ENCODE assay signal across 26 cellular contexts in the genomic region with DNA sequence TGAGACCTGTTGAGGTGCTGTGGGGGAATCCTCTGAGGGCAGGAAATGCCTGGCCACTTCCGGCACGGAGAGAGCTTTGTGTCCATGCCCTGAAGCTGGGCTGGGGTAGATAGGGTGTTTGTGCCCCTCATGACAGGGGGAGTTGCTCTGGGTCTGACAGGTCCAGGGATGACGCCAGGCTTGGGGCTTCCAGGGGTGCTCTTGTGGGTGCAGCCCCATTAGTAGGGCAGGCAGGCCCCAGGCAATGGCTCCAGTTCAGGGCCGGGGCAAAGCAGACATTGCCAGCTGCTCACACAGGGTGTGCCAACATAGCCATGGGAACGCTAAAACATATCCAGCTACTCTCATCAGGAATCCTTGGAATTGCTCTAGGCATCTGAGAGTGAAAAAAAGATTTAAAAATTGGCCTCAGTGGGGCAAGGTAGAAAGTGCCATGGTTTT. TPM values are rescaled to one million over a fixed set of nuclear protein-coding genes. Genes with fewer than 3 reads are reported as not detected.
A peak's percentile ranks its signal among the peaks of the same experiment; 100 is the strongest.
DNase-seq lines count a peak whose midpoint lies in the region; ATAC-seq and TF ChIP-seq lines count a peak whose summit lies in the region.
"Had no signal": no experiment of that assay in that cellular context is flagged by ENCODE, and none has a peak within 500 bp of the region (broad histone marks: within the 10 kb centered on the region; RNA-seq: fewer than 3 reads in every experiment).

No MANE protein-coding gene starts in this region.

- no peaks in the 10 kb centered on the region for H3K36me3 ChIP-seq in ascending aorta
- no peaks in the 10 kb centered on the region for H3K36me3 ChIP-seq in heart right ventricle
- no peaks in the 10 kb centered on the region for H3K36me3 ChIP-seq in osteoblast (ENCODE audit: insufficient read depth, low read length)
- H3K36me3 ChIP-seq: left lung, Peyer's patch, vagina had no signal

- peaks cover 0 to 14% of the 10 kb centered on the region in 2 donors for H3K4me1 ChIP-seq in ascending aorta
- peaks cover 0 to 23% (median 8%) of the 10 kb centered on the region in 9 donors for H3K4me1 ChIP-seq in heart right ventricle
- peaks cover 5% of the 10 kb centered on the region for H3K4me1 ChIP-seq in osteoblast (ENCODE audit: insufficient read depth, low read length)
- H3K4me1 ChIP-seq: left lung, Peyer's patch had no signal

- no peaks in the 10 kb centered on the region for H3K27me3 ChIP-seq in ascending aorta
- H3K27me3 ChIP-seq in heart right ventricle: no peaks in the 10 kb centered on the region
- no peaks in the 10 kb centered on the region for H3K27me3 ChIP-seq in osteoblast (ENCODE audit: insufficient read depth, low read length)
- H3K27me3 ChIP-seq: left lung, Peyer's patch, vagina had no signal

- intact Hi-C loops in ascending aorta (cut with DNase I): loop anchor here (10.0 kb wide), 1 partner anchor 322 kb away; no protein-coding TSS in a partner anchor
- intact Hi-C loops in heart right ventricle (cut with DNase I): no loop called here

- H3K9me3 ChIP-seq in ascending aorta: no peaks in the 10 kb centered on the region
- no peaks in the 10 kb centered on the region for H3K9me3 ChIP-seq in heart right ventricle
- H3K9me3 ChIP-seq in osteoblast (ENCODE audit: low read depth, low read length): no peaks in the 10 kb centered on the region
- H3K9me3 ChIP-seq: left lung, Peyer's patch, SK-N-SH, vagina had no signal

- H3K4me3 ChIP-seq in AG10803 (ENCODE audit: low read length) (no peak overlapping the region), ascending aorta (no peak overlapping the region), heart right ventricle (no peak overlapping the region), osteoblast (ENCODE audit: insufficient read depth, low read length) (no peak overlapping the region)
- H3K4me3 ChIP-seq: left lung, Peyer's patch, vagina had no signal

- no peak overlapping the region for H2AFZ ChIP-seq in osteoblast (ENCODE audit: low read length)

- WGBS in heart right ventricle, 2 donors: 81 to 82% methylated on average over 5 of the region's 5 CpGs

- H3K27ac ChIP-seq in ascending aorta: peak overlapping the region; percentile 37 to 55
- no peak overlapping the region for H3K27ac ChIP-seq in heart right ventricle
- H3K27ac ChIP-seq in osteoblast (ENCODE audit: low read depth, low read length): no peak overlapping the region
- H3K27ac ChIP-seq: left lung, Peyer's patch, vagina had no signal

- no peaks in the 10 kb centered on the region for H3K36me3 Mint-ChIP-seq in type B pancreatic cell
- H3K36me3 Mint-ChIP-seq: CD4-positive, CD25-positive, alpha-beta regulatory T cell had no signal

- H3K27me3 Mint-ChIP-seq in type B pancreatic cell: peaks cover 31% of the 10 kb centered on the region
- H3K27me3 Mint-ChIP-seq: activated CD8-positive, alpha-beta T cell treated with anti-CD3 and anti-CD28 coated beads for 36 hours; CD4-positive, CD25-positive, alpha-beta regulatory T cell had no signal

- no peak overlapping the region for H3K4me2 ChIP-seq in osteoblast (ENCODE audit: insufficient read depth, low read length)
- H3K4me2 ChIP-seq: SK-N-SH had no signal

- no peak overlapping the region for H3K27ac Mint-ChIP-seq in type B pancreatic cell
- H3K27ac Mint-ChIP-seq: activated CD8-positive, alpha-beta T cell treated with anti-CD3 and anti-CD28 coated beads for 36 hours; activated naive CD4-positive, alpha-beta T cell treated with anti-CD3 and anti-CD28 coated beads for 36 hours; CD4-positive, CD25-positive, alpha-beta regulatory T cell; H9; T-helper 2 cell treated with Interferon-gamma antibody and Interleukin-4, amounts not matched to agents 5 μg/mL and 100 μg/mL, for 36 hours had no signal

- TF ChIP-seq CTCF in AG10803 (conservative IDR thresholded peaks at IDR 0.05; ENCODE audit: low read length) (no peak), ascending aorta (IDR thresholded peaks at IDR 0.05) (no peak), heart right ventricle (IDR thresholded peaks at IDR 0.05) (no peak), osteoblast (IDR thresholded peaks at IDR 0.05; ENCODE audit: extremely low read depth, low read depth, low read length) (no peak), type B pancreatic cell (conservative IDR thresholded peaks at IDR 0.05) (no peak)

- no peak overlapping the region for H3K4me3 Mint-ChIP-seq in type B pancreatic cell
- H3K4me3 Mint-ChIP-seq: activated CD8-positive, alpha-beta T cell treated with anti-CD3 and anti-CD28 coated beads for 36 hours; activated naive CD4-positive, alpha-beta T cell treated with anti-CD3 and anti-CD28 coated beads for 36 hours; activated T-cell treated with anti-CD3 and anti-CD28 coated beads, Interleukin-2, amount 50 U/mL, for 4 hours; CD4-positive, CD25-positive, alpha-beta regulatory T cell; H9; T-helper 2 cell treated with Interferon-gamma antibody and Interleukin-4, amounts not matched to agents 5 μg/mL and 100 μg/mL, for 36 hours had no signal

- H3K79me2 ChIP-seq in osteoblast (ENCODE audit: insufficient read depth, low read length): no peaks in the 10 kb centered on the region

- H4K20me1 ChIP-seq in osteoblast (ENCODE audit: insufficient read depth, low read length): no peaks in the 10 kb centered on the region

- DNase-seq in AG10803 (ENCODE audit: low read depth): peak; percentile 52
- peak in 1 of 2 donors; percentile 64 for DNase-seq in ascending aorta (ENCODE audit: low spot score in 2 of 2)
- peak in 1 of 2 donors; percentile 26 for DNase-seq in heart right ventricle
- peak; percentile 66 for DNase-seq in osteoblast (ENCODE audit: insufficient read length, low spot score, missing footprints)
- DNase-seq in type B pancreatic cell (ENCODE audit: extremely low spot score, unreplicated experiment): no peak
- no peak for DNase-seq in RKO (ENCODE audit: low spot score)
- DNase-seq: activated CD4-positive, CD25-positive, alpha-beta regulatory T cell; activated CD8-positive, alpha-beta T cell treated with anti-CD3 and anti-CD28 coated beads for 36 hours; activated naive CD4-positive, alpha-beta T cell treated with anti-CD3 and anti-CD28 coated beads for 36 hours; activated T-cell treated with anti-CD3 and anti-CD28 coated beads, Interleukin-2, amount 50 U/mL, for 4 hours; CD4-positive, CD25-positive, alpha-beta regulatory T cell; DMS53; effector CD4-positive, alpha-beta T cell; H9; KG1; NCI-H187; NCI-H226; retina had no signal

- ATAC-seq in heart right ventricle (peak; percentile 59 to 92 (median 78)), GM19397 (IDR thresholded peaks at IDR 0.05; ENCODE audit: unreplicated experiment) (no peak), GM19452 (IDR thresholded peaks at IDR 0.05; ENCODE audit: unreplicated experiment) (no peak)
- ATAC-seq: activated CD8-positive, alpha-beta T cell treated with anti-CD3 and anti-CD28 coated beads for 36 hours; activated T-cell treated with anti-CD3 and anti-CD28 coated beads, Interleukin-2, amount 50 U/mL, for 4 hours; left lung had no signal

- H3K4me1 Mint-ChIP-seq in type B pancreatic cell (ENCODE audit: unreplicated experiment): no peaks in the 10 kb centered on the region
- H3K4me1 Mint-ChIP-seq: CD4-positive, CD25-positive, alpha-beta regulatory T cell had no signal

- no peaks in the 10 kb centered on the region for H3K9me3 Mint-ChIP-seq in type B pancreatic cell
- H3K9me3 Mint-ChIP-seq: activated CD8-positive, alpha-beta T cell treated with anti-CD3 and anti-CD28 coated beads for 36 hours; activated naive CD4-positive, alpha-beta T cell treated with anti-CD3 and anti-CD28 coated beads for 36 hours; activated T-cell treated with anti-CD3 and anti-CD28 coated beads, Interleukin-2, amount 50 U/mL, for 4 hours; H9; T-helper 2 cell treated with Interferon-gamma antibody and Interleukin-4, amounts not matched to agents 5 μg/mL and 100 μg/mL, for 36 hours had no signal

RNA-seq across cellular contexts. Expression of gene PITX1, which starts 21.1 kb away (rescaled TPM):
- total RNA-seq in ascending aorta (23.8 TPM), heart right ventricle (under 1 TPM in 3 of 10 donors, not detected in 7; 0.11 to 0.24 (median 0.14) TPM), osteoblast (8.3 and 9.8 TPM in 2 replicates), type B pancreatic cell (ENCODE audit: low replicate concordance) (6.3 and 13.4 TPM in 2 replicates)
- under 1 TPM in 1 of 2 donors, not detected in 1; 0.06 TPM for polyA plus RNA-seq in heart right ventricle
- total RNA-seq: CD4-positive, CD25-positive, alpha-beta regulatory T cell; H9 had no signal
- polyA plus RNA-seq: CD4-positive, CD25-positive, alpha-beta regulatory T cell; SK-N-SH had no signal

RNA-seq across cellular contexts. Expression of gene CATSPER3, which starts 45.3 kb away (rescaled TPM):
- total RNA-seq in ascending aorta (not detected), heart right ventricle (under 1 TPM; 0.37 to 0.82 (median 0.62) TPM), osteoblast (0.29 and 0.36 TPM in 2 replicates), type B pancreatic cell (ENCODE audit: low replicate concordance) (0.22 and 0.74 TPM in 2 replicates)
- polyA plus RNA-seq in heart right ventricle: 1 to 10 TPM; 1.0 to 1.1 TPM
- total RNA-seq: HT-29, vagina had no signal

Comparison
In these comparisons a context has a peak if more than half of its experiments do, and no peak if none do; other contexts are left out.
1. DNase-seq: peak in AG10803 (single experiment) and osteoblast (single experiment); none in type B pancreatic cell (single experiment) and RKO (single experiment).
2. H3K27ac ChIP-seq: peak in ascending aorta (2 of 2); none in heart right ventricle (0 of 10) and osteoblast (single experiment).
3. ATAC-seq: peak in heart right ventricle (8 of 8); none in GM19397 (single experiment) and GM19452 (single experiment).